In the genomic region with DNA sequence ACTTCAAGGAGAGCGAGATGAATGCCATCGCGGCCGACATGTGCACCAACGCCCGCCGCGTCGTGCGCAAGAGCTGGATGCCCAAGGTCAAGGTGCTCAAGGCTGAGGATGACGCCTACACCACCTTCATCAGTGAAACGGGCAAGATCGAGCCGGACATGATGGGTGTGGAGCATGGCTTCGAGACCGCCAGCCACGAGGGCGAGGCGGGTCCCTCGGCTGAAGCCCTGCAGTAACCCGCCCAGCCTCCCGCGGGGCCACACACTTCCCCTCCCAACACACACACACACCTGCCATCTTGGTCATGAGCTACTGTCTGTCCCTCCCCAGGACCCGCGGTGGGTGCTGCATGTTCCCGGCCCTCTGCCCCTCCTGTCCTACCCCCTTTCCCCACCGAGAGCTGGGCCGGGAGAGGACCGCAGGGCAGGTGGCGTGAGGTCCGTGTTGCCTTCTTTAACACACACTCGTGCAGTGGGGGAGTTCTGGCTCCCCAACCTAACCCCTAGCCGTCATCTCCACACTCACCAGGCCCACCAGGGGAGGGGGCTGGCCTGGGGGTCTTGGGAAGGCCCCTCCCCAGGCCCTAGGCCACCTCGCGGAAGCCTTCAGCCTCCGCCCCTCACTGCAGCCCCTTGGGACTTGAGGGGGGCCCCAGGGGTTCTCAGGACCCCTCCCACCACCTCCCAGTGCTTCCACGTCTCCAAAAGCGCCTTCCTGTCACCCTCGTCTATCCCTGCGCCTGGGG, we compare ENCODE assay signal across 1 cellular context.
TF ChIP-seq lines count a peak whose summit lies in the region.

No MANE protein-coding gene starts in this region.

TF ChIP-seq in HEK293, 187 proteins besides CTCF, POLR2A, EP300 and RAD21:
- TF ChIP-seq ZNF510 (tag by site-specific recombination; IDR thresholded peaks at IDR 0.05; ENCODE audit: insufficient replicate concordance): no peak
- peak; percentile 79 for TF ChIP-seq KLF1 (tag by site-specific recombination; IDR thresholded peaks at IDR 0.05)
- TF ChIP-seq, protein P1, sequence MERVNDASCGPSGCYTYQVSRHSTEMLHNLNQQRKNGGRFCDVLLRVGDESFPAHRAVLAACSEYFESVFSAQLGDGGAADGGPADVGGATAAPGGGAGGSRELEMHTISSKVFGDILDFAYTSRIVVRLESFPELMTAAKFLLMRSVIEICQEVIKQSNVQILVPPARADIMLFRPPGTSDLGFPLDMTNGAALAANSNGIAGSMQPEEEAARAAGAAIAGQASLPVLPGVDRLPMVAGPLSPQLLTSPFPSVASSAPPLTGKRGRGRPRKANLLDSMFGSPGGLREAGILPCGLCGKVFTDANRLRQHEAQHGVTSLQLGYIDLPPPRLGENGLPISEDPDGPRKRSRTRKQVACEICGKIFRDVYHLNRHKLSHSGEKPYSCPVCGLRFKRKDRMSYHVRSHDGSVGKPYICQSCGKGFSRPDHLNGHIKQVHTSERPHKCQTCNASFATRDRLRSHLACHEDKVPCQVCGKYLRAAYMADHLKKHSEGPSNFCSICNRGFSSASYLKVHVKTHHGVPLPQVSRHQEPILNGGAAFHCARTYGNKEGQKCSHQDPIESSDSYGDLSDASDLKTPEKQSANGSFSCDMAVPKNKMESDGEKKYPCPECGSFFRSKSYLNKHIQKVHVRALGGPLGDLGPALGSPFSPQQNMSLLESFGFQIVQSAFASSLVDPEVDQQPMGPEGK (tag by site-specific recombination; IDR thresholded peaks at IDR 0.05): 0 out of 2 replicates have a peak, but pooled peaks have one; percentile 16
- no peak for TF ChIP-seq ZNF175 (tag by site-specific recombination; IDR thresholded peaks at IDR 0.05)
- peak; percentile 24; the same call in 1 of the 2 replicates for TF ChIP-seq GLIS2 (tag by site-specific recombination; IDR thresholded peaks at IDR 0.05)
- TF ChIP-seq, protein P2, sequence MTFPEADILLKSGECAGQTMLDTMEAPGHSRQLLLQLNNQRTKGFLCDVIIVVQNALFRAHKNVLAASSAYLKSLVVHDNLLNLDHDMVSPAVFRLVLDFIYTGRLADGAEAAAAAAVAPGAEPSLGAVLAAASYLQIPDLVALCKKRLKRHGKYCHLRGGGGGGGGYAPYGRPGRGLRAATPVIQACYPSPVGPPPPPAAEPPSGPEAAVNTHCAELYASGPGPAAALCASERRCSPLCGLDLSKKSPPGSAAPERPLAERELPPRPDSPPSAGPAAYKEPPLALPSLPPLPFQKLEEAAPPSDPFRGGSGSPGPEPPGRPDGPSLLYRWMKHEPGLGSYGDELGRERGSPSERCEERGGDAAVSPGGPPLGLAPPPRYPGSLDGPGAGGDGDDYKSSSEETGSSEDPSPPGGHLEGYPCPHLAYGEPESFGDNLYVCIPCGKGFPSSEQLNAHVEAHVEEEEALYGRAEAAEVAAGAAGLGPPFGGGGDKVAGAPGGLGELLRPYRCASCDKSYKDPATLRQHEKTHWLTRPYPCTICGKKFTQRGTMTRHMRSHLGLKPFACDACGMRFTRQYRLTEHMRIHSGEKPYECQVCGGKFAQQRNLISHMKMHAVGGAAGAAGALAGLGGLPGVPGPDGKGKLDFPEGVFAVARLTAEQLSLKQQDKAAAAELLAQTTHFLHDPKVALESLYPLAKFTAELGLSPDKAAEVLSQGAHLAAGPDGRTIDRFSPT (tag by site-specific recombination; IDR thresholded peaks at IDR 0.05): 0 out of 2 replicates have a peak, but pooled peaks have one; percentile 26
- TF ChIP-seq ZNF404 (tag by site-specific recombination; IDR thresholded peaks at IDR 0.05): no peak
- TF ChIP-seq SP2 (tag by site-specific recombination; IDR thresholded peaks at IDR 0.05): 0 out of 2 replicates have a peak, but pooled peaks have one; percentile 14
- peak; percentile 11; the same call in 1 of the 2 replicates for TF ChIP-seq KLF8 (tag by site-specific recombination; IDR thresholded peaks at IDR 0.05)
- TF ChIP-seq, protein P3, sequence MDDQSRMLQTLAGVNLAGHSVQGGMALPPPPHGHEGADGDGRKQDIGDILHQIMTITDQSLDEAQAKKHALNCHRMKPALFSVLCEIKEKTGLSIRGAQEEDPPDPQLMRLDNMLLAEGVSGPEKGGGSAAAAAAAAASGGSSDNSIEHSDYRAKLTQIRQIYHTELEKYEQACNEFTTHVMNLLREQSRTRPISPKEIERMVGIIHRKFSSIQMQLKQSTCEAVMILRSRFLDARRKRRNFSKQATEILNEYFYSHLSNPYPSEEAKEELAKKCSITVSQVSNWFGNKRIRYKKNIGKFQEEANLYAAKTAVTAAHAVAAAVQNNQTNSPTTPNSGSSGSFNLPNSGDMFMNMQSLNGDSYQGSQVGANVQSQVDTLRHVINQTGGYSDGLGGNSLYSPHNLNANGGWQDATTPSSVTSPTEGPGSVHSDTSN (CRISPR knock-in tag; IDR thresholded peaks at IDR 0.05): no peak
- TF ChIP-seq ZNF248 (tag by site-specific recombination; IDR thresholded peaks at IDR 0.05): no peak
- TF ChIP-seq, protein P4, sequence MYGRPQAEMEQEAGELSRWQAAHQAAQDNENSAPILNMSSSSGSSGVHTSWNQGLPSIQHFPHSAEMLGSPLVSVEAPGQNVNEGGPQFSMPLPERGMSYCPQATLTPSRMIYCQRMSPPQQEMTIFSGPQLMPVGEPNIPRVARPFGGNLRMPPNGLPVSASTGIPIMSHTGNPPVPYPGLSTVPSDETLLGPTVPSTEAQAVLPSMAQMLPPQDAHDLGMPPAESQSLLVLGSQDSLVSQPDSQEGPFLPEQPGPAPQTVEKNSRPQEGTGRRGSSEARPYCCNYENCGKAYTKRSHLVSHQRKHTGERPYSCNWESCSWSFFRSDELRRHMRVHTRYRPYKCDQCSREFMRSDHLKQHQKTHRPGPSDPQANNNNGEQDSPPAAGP (tag by site-specific recombination; IDR thresholded peaks at IDR 0.05): peak; percentile 47; the same call in 1 of the 2 replicates
- TF ChIP-seq, protein P5, sequence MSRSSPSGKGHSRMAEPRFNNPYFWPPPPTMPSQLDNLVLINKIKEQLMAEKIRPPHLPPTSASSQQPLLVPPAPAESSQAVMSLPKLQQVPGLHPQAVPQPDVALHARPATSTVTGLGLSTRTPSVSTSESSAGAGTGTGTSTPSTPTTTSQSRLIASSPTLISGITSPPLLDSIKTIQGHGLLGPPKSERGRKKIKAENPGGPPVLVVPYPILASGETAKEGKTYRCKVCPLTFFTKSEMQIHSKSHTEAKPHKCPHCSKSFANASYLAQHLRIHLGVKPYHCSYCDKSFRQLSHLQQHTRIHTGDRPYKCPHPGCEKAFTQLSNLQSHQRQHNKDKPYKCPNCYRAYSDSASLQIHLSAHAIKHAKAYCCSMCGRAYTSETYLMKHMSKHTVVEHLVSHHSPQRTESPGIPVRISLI (tag by site-specific recombination; IDR thresholded peaks at IDR 0.05): no peak
- TF ChIP-seq, protein P6, sequence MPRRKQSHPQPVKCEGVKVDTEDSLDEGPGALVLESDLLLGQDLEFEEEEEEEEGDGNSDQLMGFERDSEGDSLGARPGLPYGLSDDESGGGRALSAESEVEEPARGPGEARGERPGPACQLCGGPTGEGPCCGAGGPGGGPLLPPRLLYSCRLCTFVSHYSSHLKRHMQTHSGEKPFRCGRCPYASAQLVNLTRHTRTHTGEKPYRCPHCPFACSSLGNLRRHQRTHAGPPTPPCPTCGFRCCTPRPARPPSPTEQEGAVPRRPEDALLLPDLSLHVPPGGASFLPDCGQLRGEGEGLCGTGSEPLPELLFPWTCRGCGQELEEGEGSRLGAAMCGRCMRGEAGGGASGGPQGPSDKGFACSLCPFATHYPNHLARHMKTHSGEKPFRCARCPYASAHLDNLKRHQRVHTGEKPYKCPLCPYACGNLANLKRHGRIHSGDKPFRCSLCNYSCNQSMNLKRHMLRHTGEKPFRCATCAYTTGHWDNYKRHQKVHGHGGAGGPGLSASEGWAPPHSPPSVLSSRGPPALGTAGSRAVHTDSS (tag by site-specific recombination; IDR thresholded peaks at IDR 0.05): no peak
